11 cellular contexts compared by ENCODE assay signal in the genomic region with DNA sequence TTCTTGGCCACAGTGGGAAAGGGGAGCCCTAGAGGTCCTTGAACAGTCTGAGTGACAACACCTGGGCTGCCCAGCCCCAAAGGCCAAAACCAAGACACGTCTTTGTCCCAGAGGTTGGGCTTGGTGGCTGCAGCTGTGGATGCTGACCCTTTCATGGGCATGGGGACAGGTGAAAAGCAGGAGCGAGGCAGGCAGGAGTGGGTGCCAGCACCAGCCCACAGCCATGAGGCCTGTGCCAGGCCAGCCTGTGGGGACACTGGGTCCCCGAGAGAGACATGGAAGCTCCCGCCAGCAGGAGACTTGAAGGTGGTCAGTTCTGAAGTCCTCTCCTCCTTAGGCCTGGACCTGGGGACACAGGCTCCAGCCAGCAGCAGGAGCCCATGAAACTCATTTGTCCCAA.
A peak's percentile ranks its signal among the peaks of the same experiment; 100 is the strongest.
DNase-seq lines count a peak whose midpoint lies in the region; ATAC-seq and TF ChIP-seq lines count a peak whose summit lies in the region.
"Had no signal": no experiment of that assay in that cellular context is flagged by ENCODE, and none has a peak within 500 bp of the region (broad histone marks: within the 10 kb centered on the region; RNA-seq: fewer than 3 reads in every experiment).

No MANE protein-coding gene starts in this region.

- H3K27ac ChIP-seq in BLaER1 (peak overlapping the region; percentile 19; the same call in 1 of the 2 replicates), RWPE1 (peak overlapping the region; percentile 16; the same call in 1 of the 2 replicates), osteoblast (ENCODE audit: low read depth, low read length) (peak overlapping the region; percentile 13)

- H3K79me2 ChIP-seq in osteoblast (ENCODE audit: insufficient read depth, low read length) = no peaks in the 10 kb centered on the region

- TF ChIP-seq CTCF in RWPE1 (conservative IDR thresholded peaks at IDR 0.05; ENCODE audit: low read depth) = no peak
- no peak for TF ChIP-seq CTCF in osteoblast (IDR thresholded peaks at IDR 0.05; ENCODE audit: extremely low read depth, low read depth, low read length)

- no peaks in the 10 kb centered on the region for H3K9me3 Mint-ChIP-seq in T-cell
- H3K9me3 Mint-ChIP-seq: CD8-positive, alpha-beta T cell had no signal

- H3K36me3 ChIP-seq in BLaER1 (no peaks in the 10 kb centered on the region), osteoblast (ENCODE audit: insufficient read depth, low read length) (no peaks in the 10 kb centered on the region)
- H3K36me3 ChIP-seq: BE2C had no signal

- POLR2A ChIA-PET in RWPE1 (lab: Yijun Ruan, JAX; ENCODE audit: low non-redundant PET) = no interaction called here
- POLR2A ChIA-PET in T-cell (lab: Charles Lee) = interaction anchor here in 1 of 2 donors (0.6 kb wide), 1 partner anchor 225 kb away, joined by 3 read pairs; no protein-coding TSS in a partner anchor

- H4K20me1 ChIP-seq in BLaER1 (no peaks in the 10 kb centered on the region), osteoblast (ENCODE audit: insufficient read depth, low read length) (no peaks in the 10 kb centered on the region)

- no peak for DNase-seq in RWPE1 (ENCODE audit: low spot score)
- DNase-seq in osteoblast (ENCODE audit: insufficient read length, low spot score, missing footprints) = peak; percentile 23
- DNase-seq in ureter (ENCODE audit: low spot score) = peak; percentile 40
- no peak for DNase-seq in T-cell
- DNase-seq in ACHN = no peak

- H3K27ac Mint-ChIP-seq in T-cell = no peak overlapping the region
- H3K27ac Mint-ChIP-seq: CD8-positive, alpha-beta T cell; IgD-negative memory B cell had no signal

- H3K9me3 ChIP-seq in BLaER1 (no peaks in the 10 kb centered on the region), osteoblast (ENCODE audit: low read depth, low read length) (no peaks in the 10 kb centered on the region)
- H3K9me3 ChIP-seq: BE2C had no signal

- CTCF ChIA-PET in RWPE1 (lab: Yijun Ruan, JAX) (interaction anchor here (0.5 to 3.3 kb wide), 13 partner anchors 159 to 783 kb away, joined by 3 to 25 read pairs (median 3); no protein-coding TSS in a partner anchor), T-cell (lab: Charles Lee) (interaction anchor here (0.5 to 1.2 kb wide), 3 partner anchors 12 to 1360 kb away, joined by 5 to 6 read pairs (median 6); no protein-coding TSS in a partner anchor)

- ATAC-seq in T-cell (replicated peaks in 1 of 4) = no peak
- no peak for ATAC-seq in HG03039 (IDR thresholded peaks at IDR 0.05; ENCODE audit: unreplicated experiment)

- peaks cover 43% of the 10 kb centered on the region for H3K4me1 ChIP-seq in BLaER1
- peaks cover 24% of the 10 kb centered on the region for H3K4me1 ChIP-seq in osteoblast (ENCODE audit: insufficient read depth, low read length)
- H3K4me1 ChIP-seq: BE2C had no signal

- no peak overlapping the region for H3K4me3 ChIP-seq in BLaER1
- no peak overlapping the region for H3K4me3 ChIP-seq in osteoblast (ENCODE audit: insufficient read depth, low read length)

- H3K4me2 ChIP-seq in BLaER1 = no peak overlapping the region
- H3K4me2 ChIP-seq in osteoblast (ENCODE audit: insufficient read depth, low read length) = no peak overlapping the region

- peaks cover 3 to 17% of the 10 kb centered on the region in 2 donors for H3K27me3 Mint-ChIP-seq in T-cell

- no peaks in the 10 kb centered on the region for H3K36me3 Mint-ChIP-seq in T-cell
- H3K36me3 Mint-ChIP-seq: CD8-positive, alpha-beta T cell had no signal

- in situ Hi-C loops in ACHN (cut with HindIII; ENCODE audit: low pct_ligation_motif_present, low pct_unique_long_range_greater_than_20kb, low sequenced_read_pairs) = loop anchor here (25.0 kb wide), 1 partner anchor 193 kb away; no protein-coding TSS in a partner anchor

- H3K9ac ChIP-seq in BLaER1 = 0 out of 2 replicates have a peak overlapping the region, but pooled peaks have one; percentile 9

- H3K27me3 ChIP-seq in BLaER1 (no peaks in the 10 kb centered on the region), osteoblast (ENCODE audit: insufficient read depth, low read length) (peaks cover 10% of the 10 kb centered on the region)
- H3K27me3 ChIP-seq: BE2C had no signal

- H3K4me1 Mint-ChIP-seq in T-cell = peaks cover 5 to 11% (median 7%) of the 10 kb centered on the region in 3 donors
- H3K4me1 Mint-ChIP-seq: IgD-negative memory B cell had no signal

- H2AFZ ChIP-seq in osteoblast (ENCODE audit: low read length) = no peak overlapping the region

- no peak overlapping the region for H3K4me3 Mint-ChIP-seq in T-cell
- H3K4me3 Mint-ChIP-seq: CD14-positive monocyte; CD8-positive, alpha-beta T cell; IgD-negative memory B cell had no signal

Comparison
In these comparisons a context has a peak if more than half of its experiments do, and no peak if none do; other contexts are left out.
1. DNase-seq: peak in osteoblast (single experiment) and ureter (single experiment); none in RWPE1 (single experiment), T-cell (0 of 34) and ACHN (single experiment).
2. Peak in every context shown above with its lines, with median percentiles within 50 percentile points of each other: H3K27ac ChIP-seq.